Comparison of ENCODE assay signal across 10 cellular contexts in the genomic region with DNA sequence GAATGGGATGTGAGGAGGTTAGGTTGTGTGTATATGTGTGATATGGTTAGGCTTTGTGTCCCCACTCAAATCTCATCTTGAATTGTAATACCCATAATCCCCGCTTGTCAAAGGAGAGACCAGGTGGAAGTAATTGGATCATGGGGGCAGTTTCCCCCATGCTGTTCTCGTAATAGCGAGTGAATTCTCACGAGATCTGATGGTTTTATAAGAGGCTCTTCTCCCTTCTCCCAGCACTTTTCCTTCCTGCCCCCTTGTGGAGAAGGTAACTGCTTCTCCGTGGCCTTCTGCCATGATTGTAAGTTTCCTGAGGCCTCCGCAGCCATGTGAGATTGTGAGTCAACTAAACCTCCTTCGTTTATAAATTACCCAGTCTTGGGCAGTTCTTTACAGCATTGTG. TPM values are rescaled to one million over a fixed set of nuclear protein-coding genes. Genes with fewer than 3 reads are reported as not detected.
A peak's percentile ranks its signal among the peaks of the same experiment; 100 is the strongest.
DNase-seq lines count a peak whose midpoint lies in the region; ATAC-seq and TF ChIP-seq lines count a peak whose summit lies in the region.
"Had no signal": no experiment of that assay in that cellular context is flagged by ENCODE, and none has a peak within 500 bp of the region (broad histone marks: within the 10 kb centered on the region; RNA-seq: fewer than 3 reads in every experiment).

No MANE protein-coding gene starts in this region.

- H3K79me2 ChIP-seq in DND-41 (ENCODE audit: insufficient read depth, low read length) (no peaks in the 10 kb centered on the region), OCI-LY3 (ENCODE audit: low read length) (no peaks in the 10 kb centered on the region)

- TF ChIP-seq CTCF in DND-41 (IDR thresholded peaks at IDR 0.05; ENCODE audit: borderline replicate concordance, extremely low read depth, low read length, poor library complexity, severe bottlenecking) (no peak), OCI-LY3 (IDR thresholded peaks at IDR 0.05; ENCODE audit: low read depth, low read length) (no peak), endodermal cell (conservative IDR thresholded peaks at IDR 0.05) (no peak), retinal pigment epithelial cell (conservative IDR thresholded peaks at IDR 0.05; ENCODE audit: low read depth, low read length) (peak; percentile 15)

- H3K27ac Mint-ChIP-seq in endodermal cell: no peak overlapping the region

- H3K4me1 Mint-ChIP-seq in endodermal cell: peaks cover 7% of the 10 kb centered on the region

- H3K27me3 Mint-ChIP-seq in endodermal cell (ENCODE audit: insufficient read depth): peaks cover 4% of the 10 kb centered on the region

- no peak overlapping the region for H3K27ac ChIP-seq in DND-41 (ENCODE audit: low read length)
- H3K27ac ChIP-seq in OCI-LY3 (ENCODE audit: low read length): no peak overlapping the region
- H3K27ac ChIP-seq in endodermal cell (ENCODE audit: low read depth, low read length): no peak overlapping the region
- H3K27ac ChIP-seq: HL-60, SJSA1 had no signal

- H3K9me3 Mint-ChIP-seq in endodermal cell: peaks cover 3% of the 10 kb centered on the region

- H3K4me3 Mint-ChIP-seq in endodermal cell: no peak overlapping the region

- no peak for DNase-seq in DND-41
- peak; percentile 61 for DNase-seq in endodermal cell
- no peak for DNase-seq in retinal pigment epithelial cell (ENCODE audit: low read depth)
- no peak for DNase-seq in hippocampal formation (lab: John Stamatoyannopoulos, UW)
- no peak for DNase-seq in NCI-H2227 (lab: John Stamatoyannopoulos, UW; ENCODE audit: unreplicated experiment)

- no peak for ATAC-seq in DND-41 (ENCODE audit: insufficient read depth, low read depth)
- ATAC-seq in HG02642 (IDR thresholded peaks at IDR 0.05; ENCODE audit: poor library complexity, unreplicated experiment): no peak
- ATAC-seq in GM21529 (IDR thresholded peaks at IDR 0.05; ENCODE audit: unreplicated experiment): no peak

- H3K27me3 ChIP-seq in DND-41 (ENCODE audit: insufficient read depth, low read length, poor library complexity): no peaks in the 10 kb centered on the region
- H3K27me3 ChIP-seq in OCI-LY3 (ENCODE audit: low read depth, low read length): no peaks in the 10 kb centered on the region
- H3K27me3 ChIP-seq in endodermal cell (ENCODE audit: control insufficient read depth, insufficient read depth, low read length, poor library complexity, severe bottlenecking): no peaks in the 10 kb centered on the region
- H3K27me3 ChIP-seq: SJSA1 had no signal

- H3K9ac ChIP-seq in DND-41 (ENCODE audit: low read depth, low read length) (peak overlapping the region; percentile 89; the same call in 1 of the 2 replicates), OCI-LY3 (ENCODE audit: low read length) (peak overlapping the region; percentile 68; the same call in 1 of the 2 replicates), endodermal cell (ENCODE audit: extremely low read depth, low read length, poor library complexity, severe bottlenecking) (no peak overlapping the region)

- H3K4me1 ChIP-seq in DND-41 (ENCODE audit: insufficient read depth, low read length) (peaks cover 22% of the 10 kb centered on the region), OCI-LY3 (ENCODE audit: low read length) (peaks cover 17% of the 10 kb centered on the region; the same call in 1 of the 2 replicates), endodermal cell (ENCODE audit: control insufficient read depth, insufficient read depth, low read length) (no peaks in the 10 kb centered on the region)

- H3K4me3 ChIP-seq in DND-41 (ENCODE audit: low read depth in 1 of 2, low read length in 2 of 2): peak overlapping the region in 1 of 2 experiments; percentile 99; a peak in 2 of 4 replicates
- H3K4me3 ChIP-seq in OCI-LY3 (ENCODE audit: low read length): peak overlapping the region; percentile 82
- H3K4me3 ChIP-seq in endodermal cell (ENCODE audit: low read length): no peak overlapping the region
- H3K4me3 ChIP-seq in retinal pigment epithelial cell (ENCODE audit: low read length): no peak overlapping the region

- H3K36me3 ChIP-seq in DND-41 (ENCODE audit: insufficient read depth, low read length): no peaks in the 10 kb centered on the region
- H3K36me3 ChIP-seq in OCI-LY3 (replicated peaks; ENCODE audit: low read depth, low read length): no peaks in the 10 kb centered on the region
- no peaks in the 10 kb centered on the region for H3K36me3 ChIP-seq in endodermal cell (ENCODE audit: control insufficient read depth, insufficient read depth, low read length)

- H4K20me1 ChIP-seq in DND-41 (ENCODE audit: insufficient read depth, low read length) (no peaks in the 10 kb centered on the region), OCI-LY3 (ENCODE audit: insufficient read depth, low read length) (no peaks in the 10 kb centered on the region)

- H3K4me2 ChIP-seq in DND-41 (ENCODE audit: insufficient read depth, low read length) (peak overlapping the region; percentile 100), OCI-LY3 (ENCODE audit: low read length) (peak overlapping the region; percentile 81)

- peaks cover 7% of the 10 kb centered on the region for H3K36me3 Mint-ChIP-seq in endodermal cell (ENCODE audit: low read depth)

- WGBS in endodermal cell (ENCODE audit: insufficient coverage in 1 of 2, insufficient read length in 1 of 2), 2 experiments: 87 to 90% methylated on average over 3 to 7 of the region's 7 CpGs

- no peaks in the 10 kb centered on the region for H3K9me3 ChIP-seq in DND-41 (ENCODE audit: insufficient read depth, low read length, severe bottlenecking)
- no peaks in the 10 kb centered on the region for H3K9me3 ChIP-seq in OCI-LY3 (ENCODE audit: insufficient read depth, low read length)
- H3K9me3 ChIP-seq in endodermal cell (ENCODE audit: control insufficient read depth, low read length): no peaks in the 10 kb centered on the region
- H3K9me3 ChIP-seq: SJSA1 had no signal

- H2AFZ ChIP-seq in DND-41 (ENCODE audit: low read depth, low read length) (peak overlapping the region; percentile 98), OCI-LY3 (ENCODE audit: low read depth, low read length) (peak overlapping the region; percentile 69; the same call in 1 of the 2 replicates)

RNA-seq across cellular contexts. Expression of a gene that starts 47.3 kb away (rescaled TPM):
- total RNA-seq in endodermal cell: not detected
- polyA plus RNA-seq in endodermal cell (2013, experiment 1 of 2): not detected
- polyA plus RNA-seq in endodermal cell (2013, experiment 2 of 2): not detected
- total RNA-seq: SJSA1 had no signal

RNA-seq across cellular contexts. Expression of a gene that starts 55.9 kb away (rescaled TPM):
- total RNA-seq in endodermal cell: 100 to 1,000 TPM; 118 to 126 TPM
- 118 TPM for polyA plus RNA-seq in endodermal cell (2013, experiment 1 of 2)
- polyA plus RNA-seq in endodermal cell (2013, experiment 2 of 2): 119 TPM
